Comparison of ENCODE assay signal across 1 cellular context in the genomic region with DNA sequence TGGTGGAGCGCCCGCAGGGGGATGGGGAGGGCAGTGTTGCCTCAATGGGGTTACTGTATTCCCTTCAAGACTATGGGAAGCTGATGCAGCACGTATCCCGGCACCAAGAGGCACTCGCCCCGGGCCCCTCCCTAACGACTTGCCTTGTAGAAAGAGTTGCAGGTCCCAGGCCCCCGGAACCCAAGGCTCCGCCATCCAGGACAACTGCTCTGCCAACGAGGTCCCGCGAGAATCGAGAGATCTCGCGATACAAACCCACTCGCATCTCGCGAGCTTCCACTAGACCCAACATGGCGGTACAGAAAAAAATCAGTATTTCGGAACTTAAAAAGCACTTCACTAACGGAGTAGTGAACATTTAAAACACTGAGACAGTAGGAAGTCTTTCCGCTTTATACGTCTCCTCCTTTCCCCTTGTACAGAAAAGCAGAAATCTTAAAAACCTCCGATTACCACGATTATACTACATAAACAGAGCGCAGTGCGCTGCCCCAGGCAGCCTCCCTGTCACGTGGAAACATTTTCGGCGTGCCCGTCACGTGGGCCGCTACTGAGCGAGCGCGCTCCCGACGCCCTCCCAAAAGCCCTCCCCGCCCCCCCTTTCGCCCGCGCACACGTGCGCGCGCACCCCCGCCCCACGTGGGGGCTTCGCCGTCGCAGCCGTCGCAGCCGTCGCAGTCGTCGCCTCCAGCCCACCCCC.
A peak's percentile ranks its signal among the peaks of the same experiment; 100 is the strongest.
TF ChIP-seq lines count a peak whose summit lies in the region.

Gene ZZZ3 (minus strand): TSS at position 217 of the 700 bp plus-strand sequence. CDS start 49,304 bp downstream, outside the sequence.

TF ChIP-seq in HepG2, 621 proteins besides CTCF, POLR2A, EP300 and RAD21 (continued from another document and continues in another):
- TF ChIP-seq, protein P1, sequence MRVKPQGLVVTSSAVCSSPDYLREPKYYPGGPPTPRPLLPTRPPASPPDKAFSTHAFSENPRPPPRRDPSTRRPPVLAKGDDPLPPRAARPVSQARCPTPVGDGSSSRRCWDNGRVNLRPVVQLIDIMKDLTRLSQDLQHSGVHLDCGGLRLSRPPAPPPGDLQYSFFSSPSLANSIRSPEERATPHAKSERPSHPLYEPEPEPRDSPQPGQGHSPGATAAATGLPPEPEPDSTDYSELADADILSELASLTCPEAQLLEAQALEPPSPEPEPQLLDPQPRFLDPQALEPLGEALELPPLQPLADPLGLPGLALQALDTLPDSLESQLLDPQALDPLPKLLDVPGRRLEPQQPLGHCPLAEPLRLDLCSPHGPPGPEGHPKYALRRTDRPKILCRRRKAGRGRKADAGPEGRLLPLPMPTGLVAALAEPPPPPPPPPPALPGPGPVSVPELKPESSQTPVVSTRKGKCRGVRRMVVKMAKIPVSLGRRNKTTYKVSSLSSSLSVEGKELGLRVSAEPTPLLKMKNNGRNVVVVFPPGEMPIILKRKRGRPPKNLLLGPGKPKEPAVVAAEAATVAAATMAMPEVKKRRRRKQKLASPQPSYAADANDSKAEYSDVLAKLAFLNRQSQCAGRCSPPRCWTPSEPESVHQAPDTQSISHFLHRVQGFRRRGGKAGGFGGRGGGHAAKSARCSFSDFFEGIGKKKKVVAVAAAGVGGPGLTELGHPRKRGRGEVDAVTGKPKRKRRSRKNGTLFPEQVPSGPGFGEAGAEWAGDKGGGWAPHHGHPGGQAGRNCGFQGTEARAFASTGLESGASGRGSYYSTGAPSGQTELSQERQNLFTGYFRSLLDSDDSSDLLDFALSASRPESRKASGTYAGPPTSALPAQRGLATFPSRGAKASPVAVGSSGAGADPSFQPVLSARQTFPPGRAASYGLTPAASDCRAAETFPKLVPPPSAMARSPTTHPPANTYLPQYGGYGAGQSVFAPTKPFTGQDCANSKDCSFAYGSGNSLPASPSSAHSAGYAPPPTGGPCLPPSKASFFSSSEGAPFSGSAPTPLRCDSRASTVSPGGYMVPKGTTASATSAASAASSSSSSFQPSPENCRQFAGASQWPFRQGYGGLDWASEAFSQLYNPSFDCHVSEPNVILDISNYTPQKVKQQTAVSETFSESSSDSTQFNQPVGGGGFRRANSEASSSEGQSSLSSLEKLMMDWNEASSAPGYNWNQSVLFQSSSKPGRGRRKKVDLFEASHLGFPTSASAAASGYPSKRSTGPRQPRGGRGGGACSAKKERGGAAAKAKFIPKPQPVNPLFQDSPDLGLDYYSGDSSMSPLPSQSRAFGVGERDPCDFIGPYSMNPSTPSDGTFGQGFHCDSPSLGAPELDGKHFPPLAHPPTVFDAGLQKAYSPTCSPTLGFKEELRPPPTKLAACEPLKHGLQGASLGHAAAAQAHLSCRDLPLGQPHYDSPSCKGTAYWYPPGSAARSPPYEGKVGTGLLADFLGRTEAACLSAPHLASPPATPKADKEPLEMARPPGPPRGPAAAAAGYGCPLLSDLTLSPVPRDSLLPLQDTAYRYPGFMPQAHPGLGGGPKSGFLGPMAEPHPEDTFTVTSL (CRISPR knock-in tag; IDR thresholded peaks at IDR 0.05; ENCODE audit: borderline replicate concordance), result 0 out of 2 replicates have a peak, but pooled peaks have one; percentile 36
- TF ChIP-seq POLR2AphosphoS5 (IDR thresholded peaks at IDR 0.05; ENCODE audit: low read depth, low read length) (peak; percentile 79), E2F5 (CRISPR knock-in tag; conservative IDR thresholded peaks at IDR 0.05) (no peak), MYC (CRISPR knock-in tag; IDR thresholded peaks at IDR 0.05; ENCODE audit: borderline replicate concordance) (peak; percentile 96), CBX1 (IDR thresholded peaks at IDR 0.05; ENCODE audit: low read depth) (no peak), ZFP1 (CRISPR knock-in tag; IDR thresholded peaks at IDR 0.05) (0 out of 2 replicates have a peak, but pooled peaks have one; percentile 26), ARHGAP35 (CRISPR knock-in tag; IDR thresholded peaks at IDR 0.05; ENCODE audit: borderline replicate concordance) (no peak), ZNF24 (IDR thresholded peaks at IDR 0.05) (no peak), DR1 (CRISPR knock-in tag; IDR thresholded peaks at IDR 0.05) (no peak), FLYWCH1 (CRISPR knock-in tag; IDR thresholded peaks at IDR 0.05) (no peak), ZNF333 (CRISPR knock-in tag; IDR thresholded peaks at IDR 0.05; ENCODE audit: borderline replicate concordance) (peak; percentile 63; the same call in 1 of the 2 replicates), ZNF329 (CRISPR knock-in tag; IDR thresholded peaks at IDR 0.05; ENCODE audit: low read depth) (0 out of 2 replicates have a peak, but pooled peaks have one; percentile 5), ZNF691 (CRISPR knock-in tag; IDR thresholded peaks at IDR 0.05; ENCODE audit: borderline replicate concordance, low read depth) (0 out of 2 replicates have a peak, but pooled peaks have one; percentile 68), ISL2 (CRISPR knock-in tag; IDR thresholded peaks at IDR 0.05) (no peak), ZSCAN29 (CRISPR knock-in tag; conservative IDR thresholded peaks at IDR 0.05) (no peak), KLF15 (CRISPR knock-in tag; IDR thresholded peaks at IDR 0.05; ENCODE audit: borderline replicate concordance) (no peak), HMGA1 (CRISPR knock-in tag; conservative IDR thresholded peaks at IDR 0.05) (no peak), ZNF10 (CRISPR knock-in tag; IDR thresholded peaks at IDR 0.05; ENCODE audit: borderline replicate concordance, low read depth) (no peak), USF2 (IDR thresholded peaks at IDR 0.05; ENCODE audit: low read depth, low read length) (peak; percentile 98), USF2 (CRISPR knock-in tag; IDR thresholded peaks at IDR 0.05; ENCODE audit: borderline replicate concordance) (peak; percentile 94; the same call in 1 of the 2 replicates), ZNF430 (CRISPR knock-in tag; IDR thresholded peaks at IDR 0.05) (no peak; the same call in 1 of the 2 replicates), ZNF678 (CRISPR knock-in tag; IDR thresholded peaks at IDR 0.05) (0 out of 2 replicates have a peak, but pooled peaks have one; percentile 42), ZNF672 (CRISPR knock-in tag; IDR thresholded peaks at IDR 0.05) (no peak), KLF13 (CRISPR knock-in tag; IDR thresholded peaks at IDR 0.05) (no peak), THYN1 (CRISPR knock-in tag; IDR thresholded peaks at IDR 0.05; ENCODE audit: borderline replicate concordance, low read depth) (no peak), ZNF335 (CRISPR knock-in tag; IDR thresholded peaks at IDR 0.05) (no peak), ZNF724P (CRISPR knock-in tag; IDR thresholded peaks at IDR 0.05; ENCODE audit: borderline replicate concordance) (no peak), ZNF296 (CRISPR knock-in tag; conservative IDR thresholded peaks at IDR 0.05) (no peak), ZNF619 (CRISPR knock-in tag; IDR thresholded peaks at IDR 0.05) (no peak), YY1 (IDR thresholded peaks at IDR 0.05; ENCODE audit: insufficient read depth, insufficient replicate concordance, low read depth, low read length) (peak; percentile 92), MTA1 (CRISPR knock-in tag; IDR thresholded peaks at IDR 0.05; ENCODE audit: borderline replicate concordance) (peak; percentile 22; the same call in 1 of the 2 replicates), PHF8 (CRISPR knock-in tag; IDR thresholded peaks at IDR 0.05) (peak; percentile 74), GATAD2A (CRISPR knock-in tag; IDR thresholded peaks at IDR 0.05) (peak; percentile 50; the same call in 1 of the 2 replicates), DPF2 (CRISPR knock-in tag; IDR thresholded peaks at IDR 0.05; ENCODE audit: borderline replicate concordance, low read depth) (no peak), ZNF766 (CRISPR knock-in tag; IDR thresholded peaks at IDR 0.05; ENCODE audit: borderline replicate concordance) (no peak), HIVEP1 (CRISPR knock-in tag; IDR thresholded peaks at IDR 0.05) (peak; percentile 54; the same call in 1 of the 2 replicates), CHD2 (IDR thresholded peaks at IDR 0.05; ENCODE audit: low read depth, low read length) (peak; percentile 98), ZNF616 (CRISPR knock-in tag; IDR thresholded peaks at IDR 0.05; ENCODE audit: low read depth) (no peak), ZSCAN25 (CRISPR knock-in tag; IDR thresholded peaks at IDR 0.05) (no peak), ZNF644 (CRISPR knock-in tag; IDR thresholded peaks at IDR 0.05; ENCODE audit: low read depth) (no peak), EED (CRISPR knock-in tag; IDR thresholded peaks at IDR 0.05) (no peak), NKX3-1 (CRISPR knock-in tag; IDR thresholded peaks at IDR 0.05) (no peak), SAFB2 (CRISPR knock-in tag; IDR thresholded peaks at IDR 0.05; ENCODE audit: borderline replicate concordance, low read depth) (no peak), PHF5A (CRISPR knock-in tag; IDR thresholded peaks at IDR 0.05; ENCODE audit: low read depth, unreplicated experiment) (no peak)
- TF ChIP-seq, protein P2, sequence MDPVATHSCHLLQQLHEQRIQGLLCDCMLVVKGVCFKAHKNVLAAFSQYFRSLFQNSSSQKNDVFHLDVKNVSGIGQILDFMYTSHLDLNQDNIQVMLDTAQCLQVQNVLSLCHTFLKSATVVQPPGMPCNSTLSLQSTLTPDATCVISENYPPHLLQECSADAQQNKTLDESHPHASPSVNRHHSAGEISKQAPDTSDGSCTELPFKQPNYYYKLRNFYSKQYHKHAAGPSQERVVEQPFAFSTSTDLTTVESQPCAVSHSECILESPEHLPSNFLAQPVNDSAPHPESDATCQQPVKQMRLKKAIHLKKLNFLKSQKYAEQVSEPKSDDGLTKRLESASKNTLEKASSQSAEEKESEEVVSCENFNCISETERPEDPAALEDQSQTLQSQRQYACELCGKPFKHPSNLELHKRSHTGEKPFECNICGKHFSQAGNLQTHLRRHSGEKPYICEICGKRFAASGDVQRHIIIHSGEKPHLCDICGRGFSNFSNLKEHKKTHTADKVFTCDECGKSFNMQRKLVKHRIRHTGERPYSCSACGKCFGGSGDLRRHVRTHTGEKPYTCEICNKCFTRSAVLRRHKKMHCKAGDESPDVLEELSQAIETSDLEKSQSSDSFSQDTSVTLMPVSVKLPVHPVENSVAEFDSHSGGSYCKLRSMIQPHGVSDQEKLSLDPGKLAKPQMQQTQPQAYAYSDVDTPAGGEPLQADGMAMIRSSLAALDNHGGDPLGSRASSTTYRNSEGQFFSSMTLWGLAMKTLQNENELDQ (CRISPR knock-in tag; IDR thresholded peaks at IDR 0.05; ENCODE audit: borderline replicate concordance), result no peak
- TF ChIP-seq, protein P3, sequence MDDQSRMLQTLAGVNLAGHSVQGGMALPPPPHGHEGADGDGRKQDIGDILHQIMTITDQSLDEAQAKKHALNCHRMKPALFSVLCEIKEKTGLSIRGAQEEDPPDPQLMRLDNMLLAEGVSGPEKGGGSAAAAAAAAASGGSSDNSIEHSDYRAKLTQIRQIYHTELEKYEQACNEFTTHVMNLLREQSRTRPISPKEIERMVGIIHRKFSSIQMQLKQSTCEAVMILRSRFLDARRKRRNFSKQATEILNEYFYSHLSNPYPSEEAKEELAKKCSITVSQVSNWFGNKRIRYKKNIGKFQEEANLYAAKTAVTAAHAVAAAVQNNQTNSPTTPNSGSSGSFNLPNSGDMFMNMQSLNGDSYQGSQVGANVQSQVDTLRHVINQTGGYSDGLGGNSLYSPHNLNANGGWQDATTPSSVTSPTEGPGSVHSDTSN (CRISPR knock-in tag; IDR thresholded peaks at IDR 0.05; ENCODE audit: borderline replicate concordance), result no peak
- TF ChIP-seq, protein P4, sequence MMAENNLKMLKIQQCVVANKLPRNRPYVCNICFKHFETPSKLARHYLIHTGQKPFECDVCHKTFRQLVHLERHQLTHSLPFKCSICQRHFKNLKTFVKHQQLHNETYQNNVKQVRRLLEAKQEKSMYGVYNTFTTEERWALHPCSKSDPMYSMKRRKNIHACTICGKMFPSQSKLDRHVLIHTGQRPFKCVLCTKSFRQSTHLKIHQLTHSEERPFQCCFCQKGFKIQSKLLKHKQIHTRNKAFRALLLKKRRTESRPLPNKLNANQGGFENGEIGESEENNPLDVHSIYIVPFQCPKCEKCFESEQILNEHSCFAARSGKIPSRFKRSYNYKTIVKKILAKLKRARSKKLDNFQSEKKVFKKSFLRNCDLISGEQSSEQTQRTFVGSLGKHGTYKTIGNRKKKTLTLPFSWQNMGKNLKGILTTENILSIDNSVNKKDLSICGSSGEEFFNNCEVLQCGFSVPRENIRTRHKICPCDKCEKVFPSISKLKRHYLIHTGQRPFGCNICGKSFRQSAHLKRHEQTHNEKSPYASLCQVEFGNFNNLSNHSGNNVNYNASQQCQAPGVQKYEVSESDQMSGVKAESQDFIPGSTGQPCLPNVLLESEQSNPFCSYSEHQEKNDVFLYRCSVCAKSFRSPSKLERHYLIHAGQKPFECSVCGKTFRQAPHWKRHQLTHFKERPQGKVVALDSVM (CRISPR knock-in tag; IDR thresholded peaks at IDR 0.05), result no peak
- TF ChIP-seq, protein P5, sequence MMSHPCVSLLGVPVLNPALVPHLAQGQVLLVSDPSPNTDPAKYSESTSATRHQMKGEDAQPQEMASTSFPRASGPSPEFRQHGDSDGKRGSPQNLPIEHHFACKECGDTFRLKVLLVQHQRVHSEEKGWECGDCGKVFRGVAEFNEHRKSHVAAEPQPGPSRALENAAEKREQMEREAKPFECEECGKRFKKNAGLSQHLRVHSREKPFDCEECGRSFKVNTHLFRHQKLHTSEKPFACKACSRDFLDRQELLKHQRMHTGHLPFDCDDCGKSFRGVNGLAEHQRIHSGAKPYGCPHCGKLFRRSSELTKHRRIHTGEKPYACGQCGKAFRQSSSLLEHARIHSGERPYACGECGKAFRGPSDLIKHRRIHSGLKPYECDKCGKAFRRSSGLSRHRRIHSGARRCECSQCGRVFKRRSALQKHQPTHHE (CRISPR knock-in tag; IDR thresholded peaks at IDR 0.05; ENCODE audit: borderline replicate concordance), result peak; percentile 71; the same call in 1 of the 2 replicates
